22 cellular contexts compared by ENCODE assay signal in the genomic region with DNA sequence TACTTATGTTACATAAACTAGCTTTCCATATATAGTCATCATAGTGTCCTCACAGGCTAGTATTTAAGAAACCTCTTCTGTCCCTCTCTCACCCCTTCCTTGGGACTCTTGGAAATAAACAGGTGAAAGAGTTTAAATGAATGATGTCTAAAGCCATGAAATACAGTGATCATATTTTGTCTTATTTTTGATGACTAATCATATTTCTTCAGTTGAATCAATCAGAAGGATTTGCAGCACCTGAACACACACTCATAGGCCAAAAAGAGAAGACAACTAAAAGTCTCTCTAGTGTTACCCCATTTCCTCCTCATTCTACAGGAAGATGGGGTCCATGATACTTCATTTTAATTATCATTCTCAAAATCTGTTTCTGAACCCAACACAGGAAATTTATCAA.
"Had no signal": no experiment of that assay in that cellular context is flagged by ENCODE, and none has a peak within 500 bp of the region (broad histone marks: within the 10 kb centered on the region; RNA-seq: fewer than 3 reads in every experiment).

No MANE protein-coding gene starts in this region.

- DNase-seq: effector CD4-positive, alpha-beta T cell; foreskin melanocyte; head of caudate nucleus; kidney; left cardiac atrium; left ventricle myocardium inferior; lower lobe of right lung; posterior cingulate gyrus; sigmoid colon; stimulated activated CD4-positive, alpha-beta T cell treated with anti-CD3 and anti-CD28 coated beads, Interleukin-2, amount 100 ng/mL, for 24 hours; stimulated activated CD4-positive, alpha-beta T cell treated with anti-CD3 and anti-CD28 coated beads, Interleukin-4, amount 100 ng/mL, for 4 hours; stimulated activated naive B cell treated with anti-CD40 and anti-IgM and Interleukin-4, amounts not matched to agents 10 μg/mL and 1 μg/mL and 100 μg/mL, for 72 hours; stimulated activated naive CD8-positive, alpha-beta T cell treated with anti-CD3 and anti-CD28 coated beads, Interleukin-15, amount 100 ng/mL, for 72 hours; testis; upper lobe of right lung had no signal

- H3K27me3 ChIP-seq: hepatocyte, neutrophil, sigmoid colon, testis, tibial nerve, upper lobe of right lung, vagina had no signal

- FAIRE-seq: kidney had no signal

- H3K27ac Mint-ChIP-seq: memory B cell; mesothelial cell of epicardium; stimulated activated naive B cell treated with anti-CD40 and anti-IgM and Interleukin-4, amounts not matched to agents 10 μg/mL and 1 μg/mL and 100 μg/mL, for 72 hours; stimulated activated naive CD8-positive, alpha-beta T cell treated with anti-CD3 and anti-CD28 coated beads, Interleukin-15, amount 100 ng/mL, for 72 hours had no signal

- H3K27me3 Mint-ChIP-seq: memory B cell; stimulated activated naive B cell treated with anti-CD40 and anti-IgM and Interleukin-4, amounts not matched to agents 10 μg/mL and 1 μg/mL and 100 μg/mL, for 72 hours; stimulated activated naive CD8-positive, alpha-beta T cell treated with anti-CD3 and anti-CD28 coated beads, Interleukin-15, amount 100 ng/mL, for 72 hours had no signal

- H3K36me3 ChIP-seq: left ventricle myocardium inferior, lower lobe of right lung, neutrophil, sigmoid colon, tibial nerve, upper lobe of right lung, vagina had no signal

- H3K36me3 Mint-ChIP-seq: memory B cell; mesothelial cell of epicardium; stimulated activated naive B cell treated with anti-CD40 and anti-IgM and Interleukin-4, amounts not matched to agents 10 μg/mL and 1 μg/mL and 100 μg/mL, for 72 hours had no signal

- H3K27ac ChIP-seq: hepatocyte, left ventricle myocardium inferior, lower lobe of right lung, neutrophil, sigmoid colon, testis, tibial nerve, upper lobe of right lung, vagina had no signal

- H3K4me2 ChIP-seq: hepatocyte had no signal

- H3K4me1 Mint-ChIP-seq: memory B cell; mesothelial cell of epicardium; stimulated activated naive B cell treated with anti-CD40 and anti-IgM and Interleukin-4, amounts not matched to agents 10 μg/mL and 1 μg/mL and 100 μg/mL, for 72 hours had no signal

- H3K4me1 ChIP-seq: lower lobe of right lung, sigmoid colon, testis, tibial nerve, upper lobe of right lung, vagina had no signal

- H3K9me3 Mint-ChIP-seq: memory B cell; stimulated activated naive B cell treated with anti-CD40 and anti-IgM and Interleukin-4, amounts not matched to agents 10 μg/mL and 1 μg/mL and 100 μg/mL, for 72 hours; stimulated activated naive CD8-positive, alpha-beta T cell treated with anti-CD3 and anti-CD28 coated beads, Interleukin-15, amount 100 ng/mL, for 72 hours had no signal

- ATAC-seq: left cardiac atrium; lower lobe of right lung; stimulated activated naive B cell treated with anti-CD40 and anti-IgM and Interleukin-4, amounts not matched to agents 10 μg/mL and 1 μg/mL and 100 μg/mL, for 72 hours; stimulated activated naive CD8-positive, alpha-beta T cell treated with anti-CD3 and anti-CD28 coated beads, Interleukin-15, amount 100 ng/mL, for 72 hours; upper lobe of right lung had no signal

- H2AFZ ChIP-seq: hepatocyte had no signal

- H3K79me2 ChIP-seq: hepatocyte had no signal

- H3K9me3 ChIP-seq: left ventricle myocardium inferior, lower lobe of right lung, neutrophil, sigmoid colon, testis, tibial nerve, upper lobe of right lung, vagina had no signal

- H3K4me3 ChIP-seq: hepatocyte, left ventricle myocardium inferior, lower lobe of right lung, sigmoid colon, skin epidermis, testis, tibial nerve, upper lobe of right lung, vagina had no signal

- H3K4me3 Mint-ChIP-seq: memory B cell; mesothelial cell of epicardium; stimulated activated naive B cell treated with anti-CD40 and anti-IgM and Interleukin-4, amounts not matched to agents 10 μg/mL and 1 μg/mL and 100 μg/mL, for 72 hours; stimulated activated naive CD8-positive, alpha-beta T cell treated with anti-CD3 and anti-CD28 coated beads, Interleukin-15, amount 100 ng/mL, for 72 hours had no signal
